In genomic region chr19:10764340-10764894, GRCh38 we compare ENCODE assay signal across 12 cellular contexts. TPM values are rescaled to one million over a fixed set of nuclear protein-coding genes. Genes with fewer than 3 reads are reported as not detected.
DNase-seq lines count a peak whose midpoint lies in the region; TF ChIP-seq lines count a peak whose summit lies in the region.
"Had no signal": no experiment of that assay in that cellular context is flagged by ENCODE, and none has a peak within 500 bp of the region (broad histone marks: within the 10 kb centered on the region; RNA-seq: fewer than 3 reads in every experiment).

No MANE protein-coding gene starts in this region.

- H3K4me1 ChIP-seq in CD4-positive, alpha-beta memory T cell (ENCODE audit: insufficient read depth, low read length): peaks cover 84% of the 10 kb centered on the region
- H3K4me1 ChIP-seq in endodermal cell (ENCODE audit: control insufficient read depth, insufficient read depth, low read length): no peaks in the 10 kb centered on the region
- peaks cover 2 to 8% of the 10 kb centered on the region in 2 donors for H3K4me1 ChIP-seq in breast epithelium

- no peak for DNase-seq in CD4-positive, alpha-beta memory T cell
- peak; percentile 77 for DNase-seq in HuH-7.5 (ENCODE audit: low spot score)
- DNase-seq in endodermal cell: no peak
- DNase-seq in NK-92 treated with Interleukin-12 subunit alpha and Interleukin-12 subunit beta, amount 100 ng/mL, for 24 hours (lab: John Stamatoyannopoulos, UW): no peak
- no peak for DNase-seq in stimulated activated CD4-positive, alpha-beta T cell treated with anti-CD3 and anti-CD28 coated beads, Interleukin-4, amount 100 ng/mL, for 4 hours
- no peak for DNase-seq in breast epithelium (ENCODE audit: low spot score in 2 of 2)
- DNase-seq in dermis blood vessel endothelial cell: no peak
- DNase-seq: activated naive CD4-positive, alpha-beta T cell; tibial artery had no signal

- H3K27me3 ChIP-seq in CD4-positive, alpha-beta memory T cell (ENCODE audit: insufficient read depth, low read length): no peaks in the 10 kb centered on the region
- H3K27me3 ChIP-seq in endodermal cell (ENCODE audit: control insufficient read depth, insufficient read depth, low read length, poor library complexity, severe bottlenecking) (no peaks in the 10 kb centered on the region), breast epithelium (no peaks in the 10 kb centered on the region)
- H3K27me3 ChIP-seq: tibial artery had no signal

- H3K27ac Mint-ChIP-seq in CD4-positive, alpha-beta memory T cell: peak overlapping the region; percentile 68 to 95 (median 92)
- H3K27ac Mint-ChIP-seq in endodermal cell (peak overlapping the region; percentile 79), nephron (peak overlapping the region; percentile 95 to 99 (median 96))

- no peak for TF ChIP-seq POLR2A in breast epithelium (IDR thresholded peaks at IDR 0.05)

- no peaks in the 10 kb centered on the region for H3K9me3 ChIP-seq in CD4-positive, alpha-beta memory T cell (ENCODE audit: control insufficient read depth in 1 of 2, low read length in 2 of 2)
- no peaks in the 10 kb centered on the region for H3K9me3 ChIP-seq in endodermal cell (ENCODE audit: control insufficient read depth, low read length)
- no peaks in the 10 kb centered on the region for H3K9me3 ChIP-seq in breast epithelium
- H3K9me3 ChIP-seq: tibial artery had no signal

- peak overlapping the region in 4 of 8 donors; percentile 24 to 84 (median 54) for H3K4me3 Mint-ChIP-seq in CD4-positive, alpha-beta memory T cell
- H3K4me3 Mint-ChIP-seq in endodermal cell: no peak overlapping the region
- H3K4me3 Mint-ChIP-seq in nephron: peak overlapping the region in 1 of 3 experiments; percentile 40

- H3K4me1 Mint-ChIP-seq in CD4-positive, alpha-beta memory T cell: peaks cover 42 to 87% (median 57%) of the 10 kb centered on the region in 4 donors
- H3K4me1 Mint-ChIP-seq in endodermal cell: peaks cover 5% of the 10 kb centered on the region
- peaks cover 26% of the 10 kb centered on the region for H3K4me1 Mint-ChIP-seq in nephron

- WGBS in endodermal cell (ENCODE audit: insufficient coverage in 1 of 2, insufficient read length in 1 of 2), 2 experiments: 92 to 96% methylated on average over 4 to 9 of the region's 9 CpGs

- H3K9ac ChIP-seq in endodermal cell (ENCODE audit: extremely low read depth, low read length, poor library complexity, severe bottlenecking): no peak overlapping the region

- POLR2A ChIA-PET in CD4-positive, alpha-beta memory T cell (lab: Charles Lee; ENCODE audit: partially characterized antibody): interaction anchor here (1.1 to 8.0 kb wide), 2 partner anchors 33 to 46 kb away, joined by 3 to 99 read pairs; partner anchors contain the start of gene DNM2

- H3K27ac ChIP-seq in CD4-positive, alpha-beta memory T cell (ENCODE audit: low read depth, low read length): no peak overlapping the region
- H3K27ac ChIP-seq in endodermal cell (ENCODE audit: low read depth, low read length) (no peak overlapping the region), breast epithelium (peak overlapping the region in 1 of 2 donors; percentile 23)
- H3K27ac ChIP-seq: PC-9, tibial artery had no signal

- peaks cover 13 to 19% of the 10 kb centered on the region in 2 donors for H3K36me3 Mint-ChIP-seq in CD4-positive, alpha-beta memory T cell
- H3K36me3 Mint-ChIP-seq in endodermal cell (ENCODE audit: low read depth) (peaks cover 12% of the 10 kb centered on the region), nephron (ENCODE audit: low read depth) (peaks cover 22% of the 10 kb centered on the region)

- intact Hi-C loops in CD4-positive, alpha-beta memory T cell (cut with micrococcal nuclease): no loop called here
- intact Hi-C loops in breast epithelium (cut with DNase I; ENCODE audit: low total_unique reads): loop anchor here (10.0 kb wide), 1 partner anchor 50 kb away; the partner anchor contains the start of gene DNM2

- H3K36me3 ChIP-seq in CD4-positive, alpha-beta memory T cell (ENCODE audit: insufficient read depth, low read length): peaks cover 13% of the 10 kb centered on the region
- H3K36me3 ChIP-seq in endodermal cell (ENCODE audit: control insufficient read depth, insufficient read depth, low read length): peaks cover 26% of the 10 kb centered on the region
- H3K36me3 ChIP-seq in breast epithelium: no peaks in the 10 kb centered on the region

- no peak overlapping the region for H3K4me3 ChIP-seq in CD4-positive, alpha-beta memory T cell (ENCODE audit: low read length in 2 of 2)
- H3K4me3 ChIP-seq in endodermal cell (ENCODE audit: low read length): no peak overlapping the region
- no peak overlapping the region for H3K4me3 ChIP-seq in breast epithelium
- H3K4me3 ChIP-seq: K562, PC-9, tibial artery had no signal

- CTCF ChIA-PET in CD4-positive, alpha-beta memory T cell (lab: Charles Lee; ENCODE audit: partially characterized antibody): interaction anchor here (2.0 kb wide), 1 partner anchor 100 kb away, joined by 4 read pairs; no protein-coding TSS in a partner anchor

- no peak for TF ChIP-seq CTCF in endodermal cell (conservative IDR thresholded peaks at IDR 0.05)
- no peak for TF ChIP-seq CTCF in nephron (IDR thresholded peaks at IDR 0.05; ENCODE audit: unreplicated experiment in 3 of 3)
- no peak for TF ChIP-seq CTCF in breast epithelium (IDR thresholded peaks at IDR 0.05)

- no peaks in the 10 kb centered on the region for H3K27me3 Mint-ChIP-seq in CD4-positive, alpha-beta memory T cell
- H3K27me3 Mint-ChIP-seq in endodermal cell (ENCODE audit: insufficient read depth): no peaks in the 10 kb centered on the region
- no peaks in the 10 kb centered on the region for H3K27me3 Mint-ChIP-seq in nephron (ENCODE audit: low read depth)

- peaks cover 0 to 2% (median 0%) of the 10 kb centered on the region in 8 donors for H3K9me3 Mint-ChIP-seq in CD4-positive, alpha-beta memory T cell
- H3K9me3 Mint-ChIP-seq in endodermal cell: no peaks in the 10 kb centered on the region
- no peaks in the 10 kb centered on the region for H3K9me3 Mint-ChIP-seq in nephron

RNA-seq across cellular contexts. Expression of gene DNM2, which starts 46.5 kb away (rescaled TPM):
- total RNA-seq in CD4-positive, alpha-beta memory T cell: 100 to 1,000 TPM; 245 to 272 TPM
- polyA plus RNA-seq in CD4-positive, alpha-beta memory T cell: 100 to 1,000 TPM in 1 of 2 donors, 10 to 100 TPM in 1; 46.3 to 103 TPM
- total RNA-seq in endodermal cell (100 to 1,000 TPM; 118 to 136 TPM), breast epithelium (10 to 100 TPM; 83.1 to 98.6 (median 84.5) TPM), dermis blood vessel endothelial cell (118 and 185 TPM in 2 replicates)
- 79.4 TPM for polyA plus RNA-seq in endodermal cell (2013, experiment 1 of 2)
- polyA plus RNA-seq in endodermal cell (2013, experiment 2 of 2): 78.8 TPM
